ENCODE assay signal across 21 cellular contexts in genomic region chr16:4158143-4159093, GRCh38.
"Had no signal": no experiment of that assay in that cellular context is flagged by ENCODE, and none has a peak within 500 bp of the region (broad histone marks: within the 10 kb centered on the region; RNA-seq: fewer than 3 reads in every experiment).

No MANE protein-coding gene starts in this region.

- H3K4me3 ChIP-seq: adrenal gland, SJSA1 had no signal

- H3K27ac ChIP-seq: adrenal gland, SJSA1 had no signal

- ATAC-seq: activated CD4-positive, alpha-beta T cell treated with anti-CD3 and anti-CD28 coated beads for 36 hours; activated CD8-positive, alpha-beta T cell treated with anti-CD3 and anti-CD28 coated beads for 36 hours; activated T-cell treated with anti-CD3 and anti-CD28 coated beads, Interleukin-2, amount 50 U/mL, for 72 hours; PC-3 had no signal

- H3K36me3 ChIP-seq: adrenal gland, SJSA1 had no signal

- H3K4me1 Mint-ChIP-seq: activated B cell treated with CpG ODN at 0.5 μM for 24 hours had no signal

- H3K9me3 ChIP-seq: adrenal gland, SJSA1 had no signal

- H3K27ac Mint-ChIP-seq: activated B cell treated with CpG ODN at 0.5 μM for 24 hours; activated CD4-positive, alpha-beta T cell treated with anti-CD3 and anti-CD28 coated beads for 36 hours; activated CD8-positive, alpha-beta T cell treated with anti-CD3 and anti-CD28 coated beads for 36 hours; activated naive CD8-positive, alpha-beta T cell treated with anti-CD3 and anti-CD28 coated beads, Interleukin-2, amount 10 ng/mL, durations not matched to agents 7 days and 5 days; activated T-cell treated with anti-CD3 and anti-CD28 coated beads, Interleukin-2, amount 50 U/mL, for 72 hours; T-helper 1 cell treated with Interleukin-12 subunit alpha and Interleukin-12 subunit beta and Interleukin-4 antibody, amounts not matched to agents 30 μg/mL and 1 μg/mL, for 36 hours had no signal

- H3K27me3 Mint-ChIP-seq: activated CD4-positive, alpha-beta T cell treated with anti-CD3 and anti-CD28 coated beads for 36 hours had no signal

- DNase-seq: activated B cell treated with CpG ODN at 0.5 μM for 24 hours; activated CD4-positive, alpha-beta T cell treated with anti-CD3 and anti-CD28 coated beads for 36 hours; activated CD8-positive, alpha-beta memory T cell treated with anti-CD3 and anti-CD28 coated beads, Interleukin-2, amount 50 U/mL, for 4 hours; activated CD8-positive, alpha-beta T cell treated with anti-CD3 and anti-CD28 coated beads for 36 hours; activated naive CD4-positive, alpha-beta T cell treated with anti-CD3 and anti-CD28 coated beads, Interleukin-2, amount 50 U/mL, for 16 hours; activated naive CD8-positive, alpha-beta T cell treated with anti-CD3 and anti-CD28 coated beads, Interleukin-2, amount 10 ng/mL, durations not matched to agents 7 days and 5 days; activated T-cell treated with anti-CD3 and anti-CD28 coated beads, Interleukin-2, amount 50 U/mL, for 72 hours; adrenal gland; anterior cingulate cortex; KG1; NCI-H1048; NCI-H146; NCI-H187 treated with DMSO at 0.1 percent for 48 hours; NCI-H2081 treated with DMSO at 0.1 percent for 48 hours; NCI-H446; NCI-H524; PC-3; SHP77; T-helper 9 cell had no signal

- H3K4me3 Mint-ChIP-seq: activated B cell treated with CpG ODN at 0.5 μM for 24 hours; activated CD4-positive, alpha-beta T cell treated with anti-CD3 and anti-CD28 coated beads for 36 hours; activated CD8-positive, alpha-beta T cell treated with anti-CD3 and anti-CD28 coated beads for 36 hours; activated naive CD8-positive, alpha-beta T cell treated with anti-CD3 and anti-CD28 coated beads, Interleukin-2, amount 10 ng/mL, durations not matched to agents 7 days and 5 days; activated T-cell treated with anti-CD3 and anti-CD28 coated beads, Interleukin-2, amount 50 U/mL, for 72 hours; T-helper 1 cell treated with Interleukin-12 subunit alpha and Interleukin-12 subunit beta and Interleukin-4 antibody, amounts not matched to agents 30 μg/mL and 1 μg/mL, for 36 hours had no signal

- H3K36me3 Mint-ChIP-seq: activated naive CD8-positive, alpha-beta T cell treated with anti-CD3 and anti-CD28 coated beads, Interleukin-2, amount 10 ng/mL, durations not matched to agents 7 days and 5 days had no signal

- H3K27me3 ChIP-seq: adrenal gland, SJSA1 had no signal

- H3K9me3 Mint-ChIP-seq: activated B cell treated with CpG ODN at 0.5 μM for 24 hours; activated CD8-positive, alpha-beta T cell treated with anti-CD3 and anti-CD28 coated beads for 36 hours; activated naive CD8-positive, alpha-beta T cell treated with anti-CD3 and anti-CD28 coated beads, Interleukin-2, amount 10 ng/mL, durations not matched to agents 7 days and 5 days; T-helper 1 cell treated with Interleukin-12 subunit alpha and Interleukin-12 subunit beta and Interleukin-4 antibody, amounts not matched to agents 30 μg/mL and 1 μg/mL, for 36 hours had no signal

- H3K4me1 ChIP-seq: adrenal gland, SJSA1 had no signal
